Comparison of ENCODE assay signal across 18 cellular contexts in the genomic region with DNA sequence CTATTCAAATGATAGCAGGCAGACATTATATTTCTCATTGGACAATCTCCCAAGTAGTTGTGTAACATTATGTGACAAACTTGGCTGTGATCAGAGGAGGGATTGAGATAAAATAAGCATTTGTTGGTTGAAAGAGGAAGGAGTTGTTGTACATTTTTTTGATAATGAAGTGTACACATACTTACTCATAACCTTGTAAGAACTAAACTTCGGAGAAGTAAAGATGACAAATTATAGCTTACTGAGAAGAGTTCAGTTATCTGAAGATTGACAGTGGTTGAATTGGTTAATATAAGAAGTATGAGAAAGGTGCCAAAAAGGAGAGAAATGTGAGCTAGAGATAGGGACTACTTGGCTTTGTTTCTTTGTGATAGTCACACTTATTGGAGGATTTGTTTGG. TPM values are rescaled to one million over a fixed set of nuclear protein-coding genes. Genes with fewer than 3 reads are reported as not detected.
DNase-seq lines count a peak whose midpoint lies in the region; ATAC-seq and TF ChIP-seq lines count a peak whose summit lies in the region.
"Had no signal": no experiment of that assay in that cellular context is flagged by ENCODE, and none has a peak within 500 bp of the region (broad histone marks: within the 10 kb centered on the region; RNA-seq: fewer than 3 reads in every experiment).

No MANE protein-coding gene starts in this region.

- TF ChIP-seq POLR2A in ovary (IDR thresholded peaks at IDR 0.05) = no peak

- intact Hi-C loops in ovary (cut with DNase I) = no loop called here

- ATAC-seq in activated naive CD8-positive, alpha-beta T cell treated with anti-CD3 and anti-CD28 coated beads, Interleukin-2, amount 50 U/mL, for 24 hours = no peak
- ATAC-seq in HG03135 (IDR thresholded peaks at IDR 0.05; ENCODE audit: unreplicated experiment) (no peak), GM21367 (IDR thresholded peaks at IDR 0.05; ENCODE audit: unreplicated experiment) (no peak)
- ATAC-seq: activated CD8-positive, alpha-beta memory T cell treated with anti-CD3 and anti-CD28 coated beads, Interleukin-2, amount 10 ng/mL, durations not matched to agents 7 days and 5 days; left colon had no signal

- H3K4me1 ChIP-seq in ovary (ENCODE audit: insufficient read depth) = peaks cover 9% of the 10 kb centered on the region

- H3K36me3 ChIP-seq in ovary = no peaks in the 10 kb centered on the region
- H3K36me3 ChIP-seq: suprapubic skin had no signal

- H3K36me3 Mint-ChIP-seq in activated naive CD8-positive, alpha-beta T cell treated with anti-CD3 and anti-CD28 coated beads, Interleukin-2, amount 50 U/mL, for 24 hours (ENCODE audit: low read depth) = peaks cover 11% of the 10 kb centered on the region

- DNase-seq in CD1c-positive myeloid dendritic cell (ENCODE audit: extremely low spot score) = peak; percentile 48
- DNase-seq in HCEC 1CT = peak; percentile 27
- DNase-seq in activated naive CD8-positive, alpha-beta T cell treated with anti-CD3 and anti-CD28 coated beads, Interleukin-2, amount 50 U/mL, for 24 hours = no peak
- peak; percentile 70 for DNase-seq in iris pigment epithelial cell (ENCODE audit: low read depth)
- DNase-seq in ovary = no peak
- no peak for DNase-seq in NCI-H1436 (lab: John Stamatoyannopoulos, UW)
- DNase-seq: activated CD8-positive, alpha-beta memory T cell treated with anti-CD3 and anti-CD28 coated beads, Interleukin-2, amount 10 ng/mL, durations not matched to agents 7 days and 5 days; aorta; CD4-positive, alpha-beta T cell; effector CD4-positive, alpha-beta T cell; GDM1; left colon; NCI-H1436 treated with DMSO at 0.1 percent for 48 hours; NCI-H510A treated with DMSO at 0.1 percent for 48 hours had no signal

- no peaks in the 10 kb centered on the region for H3K27me3 ChIP-seq in ovary
- H3K27me3 ChIP-seq: suprapubic skin had no signal

- peaks cover 4% of the 10 kb centered on the region for H3K9me3 Mint-ChIP-seq in activated naive CD8-positive, alpha-beta T cell treated with anti-CD3 and anti-CD28 coated beads, Interleukin-2, amount 50 U/mL, for 24 hours

- TF ChIP-seq CTCF in ovary (IDR thresholded peaks at IDR 0.05) = no peak

- no peak overlapping the region for H3K4me3 ChIP-seq in ovary
- H3K4me3 ChIP-seq: suprapubic skin had no signal

- no peak overlapping the region for H3K4me3 Mint-ChIP-seq in activated naive CD8-positive, alpha-beta T cell treated with anti-CD3 and anti-CD28 coated beads, Interleukin-2, amount 50 U/mL, for 24 hours
- H3K4me3 Mint-ChIP-seq: activated CD8-positive, alpha-beta memory T cell treated with anti-CD3 and anti-CD28 coated beads, Interleukin-2, amount 10 ng/mL, durations not matched to agents 7 days and 5 days; CD4-positive, alpha-beta T cell had no signal

- no peak overlapping the region for H3K27ac ChIP-seq in ovary
- H3K27ac ChIP-seq: RWPE1, suprapubic skin had no signal

- no peaks in the 10 kb centered on the region for H3K9me3 ChIP-seq in ovary
- H3K9me3 ChIP-seq: suprapubic skin had no signal

- WGBS in ovary, 3 donors = 9 to 16% (median 16%) methylated on average over 1 of the region's 1 CpG

- H3K27me3 Mint-ChIP-seq in activated naive CD8-positive, alpha-beta T cell treated with anti-CD3 and anti-CD28 coated beads, Interleukin-2, amount 50 U/mL, for 24 hours = no peaks in the 10 kb centered on the region
- H3K27me3 Mint-ChIP-seq: activated CD8-positive, alpha-beta memory T cell treated with anti-CD3 and anti-CD28 coated beads, Interleukin-2, amount 10 ng/mL, durations not matched to agents 7 days and 5 days; CD4-positive, alpha-beta T cell had no signal

- H3K4me1 Mint-ChIP-seq in activated naive CD8-positive, alpha-beta T cell treated with anti-CD3 and anti-CD28 coated beads, Interleukin-2, amount 50 U/mL, for 24 hours = peaks cover 84% of the 10 kb centered on the region

- H3K27ac Mint-ChIP-seq in activated naive CD8-positive, alpha-beta T cell treated with anti-CD3 and anti-CD28 coated beads, Interleukin-2, amount 50 U/mL, for 24 hours = peak overlapping the region; percentile 40
- H3K27ac Mint-ChIP-seq: activated CD8-positive, alpha-beta memory T cell treated with anti-CD3 and anti-CD28 coated beads, Interleukin-2, amount 10 ng/mL, durations not matched to agents 7 days and 5 days; CD4-positive, alpha-beta T cell had no signal

- TF ChIP-seq EP300 in ovary (IDR thresholded peaks at IDR 0.05) = no peak

RNA-seq across cellular contexts. Expression of gene STT3B, which starts 32.6 kb away (rescaled TPM):
- total RNA-seq in ovary = 100 to 1,000 TPM; 121 to 233 (median 157) TPM
- 100 to 1,000 TPM in 1 of 2 donors, 10 to 100 TPM in 1; 79.8 to 137 TPM for polyA plus RNA-seq in ovary

Comparison
In these comparisons a context has a peak if more than half of its experiments do, and no peak if none do; other contexts are left out.
1. DNase-seq: peak in CD1c-positive myeloid dendritic cell (single experiment), HCEC 1CT (single experiment) and iris pigment epithelial cell (single experiment); none in activated naive CD8-positive, alpha-beta T cell treated with anti-CD3 and anti-CD28 coated beads, Interleukin-2, amount 50 U/mL, for 24 hours (single experiment), ovary (0 of 5) and NCI-H1436 (single experiment).